31 cellular contexts compared by ENCODE assay signal in genomic region chr1:193219391-193219790, GRCh38. TPM values are rescaled to one million over a fixed set of nuclear protein-coding genes. Genes with fewer than 3 reads are reported as not detected.
"Had no signal": no experiment of that assay in that cellular context is flagged by ENCODE, and none has a peak within 500 bp of the region (broad histone marks: within the 10 kb centered on the region; RNA-seq: fewer than 3 reads in every experiment).

No MANE protein-coding gene starts in this region.

- DNase-seq: activated CD4-positive, alpha-beta memory T cell treated with anti-CD3 and anti-CD28 coated beads, Interleukin-2, amount 10 ng/mL, durations not matched to agents 7 days and 5 days; activated CD4-positive, alpha-beta T cell treated with anti-CD3 and anti-CD28 coated beads for 1 hour; activated CD4-positive, alpha-beta T cell treated with anti-CD3 and anti-CD28 coated beads for 4 hours; activated CD4-positive, alpha-beta T cell treated with anti-CD3 and anti-CD28 coated beads, Interleukin-2, amount 10 ng/mL, durations not matched to agents 7 days and 5 days; activated CD4-positive, alpha-beta T cell treated with anti-CD3 and anti-CD28 coated beads, Interleukin-2, amount 50 U/mL, for 4 hours; activated CD8-positive, alpha-beta memory T cell treated with anti-CD3 and anti-CD28 coated beads, Interleukin-2, amount 50 U/mL, for 48 hours; activated gamma-delta T cell; activated naive CD4-positive, alpha-beta T cell; activated naive CD4-positive, alpha-beta T cell treated with anti-CD3 and anti-CD28 coated beads, Interleukin-2, amount 10 ng/mL, durations not matched to agents 7 days and 5 days; activated T-cell treated with anti-CD3 and anti-CD28 coated beads for 4 hours; activated T-cell treated with anti-CD3 and anti-CD28 coated beads, Interleukin-2, amount 50 U/mL, for 24 hours; activated T-cell treated with anti-CD3 and anti-CD28 coated beads, Interleukin-2, amount 50 U/mL, for 72 hours; amniotic stem cell; anterior cingulate cortex; brain microvascular endothelial cell; caudate nucleus; cortex of kidney; dermis blood vessel endothelial cell; effector CD4-positive, alpha-beta T cell; effector memory CD8-positive, alpha-beta T cell; erythroblast; foreskin keratinocyte; gastrocnemius medialis; glutamatergic neuron; heart left ventricle; hypothalamus; T-helper 17 cell had no signal

- H3K4me1 Mint-ChIP-seq: activated CD4-positive, alpha-beta memory T cell treated with anti-CD3 and anti-CD28 coated beads, Interleukin-2, amount 10 ng/mL, durations not matched to agents 7 days and 5 days; activated naive CD4-positive, alpha-beta T cell treated with anti-CD3 and anti-CD28 coated beads, Interleukin-2, amount 10 ng/mL, durations not matched to agents 7 days and 5 days had no signal

- H3K27ac ChIP-seq: brain microvascular endothelial cell, esophagus muscularis mucosa, foreskin keratinocyte, gastrocnemius medialis, heart left ventricle had no signal

- FAIRE-seq: astrocyte, colon had no signal

- H3K27me3 ChIP-seq: brain microvascular endothelial cell, esophagus muscularis mucosa, foreskin keratinocyte, gastrocnemius medialis, heart left ventricle had no signal

- H3K36me3 ChIP-seq: gastrocnemius medialis had no signal

- H3K9me3 ChIP-seq: esophagus muscularis mucosa, gastrocnemius medialis had no signal

- H3K27me3 Mint-ChIP-seq: activated CD4-positive, alpha-beta memory T cell treated with anti-CD3 and anti-CD28 coated beads, Interleukin-2, amount 10 ng/mL, durations not matched to agents 7 days and 5 days; activated CD4-positive, alpha-beta T cell treated with anti-CD3 and anti-CD28 coated beads, Interleukin-2, amount 10 ng/mL, durations not matched to agents 7 days and 5 days; activated naive CD4-positive, alpha-beta T cell treated with anti-CD3 and anti-CD28 coated beads, Interleukin-2, amount 10 ng/mL, durations not matched to agents 7 days and 5 days; activated T-cell treated with anti-CD3 and anti-CD28 coated beads, Interleukin-2, amount 50 U/mL, for 24 hours; effector memory CD8-positive, alpha-beta T cell; T-helper 17 cell had no signal

- ATAC-seq: activated naive CD4-positive, alpha-beta T cell treated with anti-CD3 and anti-CD28 coated beads, Interleukin-2, amount 50 U/mL, for 72 hours; activated T-cell treated with anti-CD3 and anti-CD28 coated beads, Interleukin-2, amount 50 U/mL, for 72 hours; effector memory CD8-positive, alpha-beta T cell; foreskin keratinocyte; gastrocnemius medialis; heart left ventricle; T-helper 17 cell had no signal

- H3K4me3 Mint-ChIP-seq: activated CD4-positive, alpha-beta memory T cell treated with anti-CD3 and anti-CD28 coated beads, Interleukin-2, amount 10 ng/mL, durations not matched to agents 7 days and 5 days; activated CD4-positive, alpha-beta T cell treated with anti-CD3 and anti-CD28 coated beads, Interleukin-2, amount 10 ng/mL, durations not matched to agents 7 days and 5 days; activated naive CD4-positive, alpha-beta T cell treated with anti-CD3 and anti-CD28 coated beads, Interleukin-2, amount 10 ng/mL, durations not matched to agents 7 days and 5 days; activated T-cell treated with anti-CD3 and anti-CD28 coated beads, Interleukin-2, amount 50 U/mL, for 24 hours; activated T-cell treated with anti-CD3 and anti-CD28 coated beads, Interleukin-2, amount 50 U/mL, for 72 hours; effector memory CD8-positive, alpha-beta T cell; T-helper 17 cell had no signal

- H3K4me3 ChIP-seq: esophagus muscularis mucosa, gastrocnemius medialis, heart left ventricle had no signal

- H3K27ac Mint-ChIP-seq: activated CD4-positive, alpha-beta memory T cell treated with anti-CD3 and anti-CD28 coated beads, Interleukin-2, amount 10 ng/mL, durations not matched to agents 7 days and 5 days; activated CD4-positive, alpha-beta T cell treated with anti-CD3 and anti-CD28 coated beads, Interleukin-2, amount 10 ng/mL, durations not matched to agents 7 days and 5 days; activated naive CD4-positive, alpha-beta T cell treated with anti-CD3 and anti-CD28 coated beads, Interleukin-2, amount 10 ng/mL, durations not matched to agents 7 days and 5 days; activated naive CD4-positive, alpha-beta T cell treated with anti-CD3 and anti-CD28 coated beads, Interleukin-2, amount 50 U/mL, for 72 hours; activated T-cell treated with anti-CD3 and anti-CD28 coated beads, Interleukin-2, amount 50 U/mL, for 24 hours; activated T-cell treated with anti-CD3 and anti-CD28 coated beads, Interleukin-2, amount 50 U/mL, for 72 hours had no signal

- H3K9me3 Mint-ChIP-seq: activated CD4-positive, alpha-beta memory T cell treated with anti-CD3 and anti-CD28 coated beads, Interleukin-2, amount 10 ng/mL, durations not matched to agents 7 days and 5 days; activated T-cell treated with anti-CD3 and anti-CD28 coated beads, Interleukin-2, amount 50 U/mL, for 24 hours; activated T-cell treated with anti-CD3 and anti-CD28 coated beads, Interleukin-2, amount 50 U/mL, for 72 hours; effector memory CD8-positive, alpha-beta T cell had no signal

- H3K4me1 ChIP-seq: foreskin keratinocyte had no signal

RNA-seq across cellular contexts. Expression of gene B3GALT2, which starts 33.0 kb away (rescaled TPM):
- total RNA-seq: activated naive CD4-positive, alpha-beta T cell treated with anti-CD3 and anti-CD28 coated beads, Interleukin-2, amount 50 U/mL, for 72 hours; foreskin keratinocyte had no signal
- polyA plus RNA-seq: foreskin keratinocyte had no signal
